12 cellular contexts compared by ENCODE assay signal in the genomic region with DNA sequence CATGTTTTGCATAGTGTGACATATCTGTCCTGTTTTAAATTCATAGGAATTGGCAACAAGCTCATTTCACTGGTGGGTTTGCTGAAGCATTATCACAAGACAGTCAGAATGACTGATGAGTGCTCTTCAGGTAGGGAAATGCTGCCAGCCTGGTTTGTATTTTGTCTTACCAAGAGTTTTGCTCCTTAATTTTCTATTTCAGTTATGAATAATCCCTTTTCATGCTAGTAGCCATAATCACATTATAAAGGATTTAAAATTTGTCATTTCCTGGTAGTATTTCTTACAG.
A peak's percentile ranks its signal among the peaks of the same experiment; 100 is the strongest.
DNase-seq lines count a peak whose midpoint lies in the region; ATAC-seq and TF ChIP-seq lines count a peak whose summit lies in the region.
"Had no signal": no experiment of that assay in that cellular context is flagged by ENCODE, and none has a peak within 500 bp of the region (broad histone marks: within the 10 kb centered on the region; RNA-seq: fewer than 3 reads in every experiment).

No MANE protein-coding gene starts in this region.

- no peak for TF ChIP-seq POLR2A in IMR-90 (IDR thresholded peaks at IDR 0.05; ENCODE audit: low read depth, low read length)

- H3K27ac Mint-ChIP-seq in nephron progenitor cell: peak overlapping the region; percentile 92
- H3K27ac Mint-ChIP-seq: CD14-positive monocyte; CD8-positive, alpha-beta T cell; HFFc6 had no signal

- no peak overlapping the region for H3K27ac ChIP-seq in A673 (ENCODE audit: low read depth, low read length, poor library complexity, severe bottlenecking)
- no peak overlapping the region for H3K27ac ChIP-seq in IMR-90 (ENCODE audit: insufficient read depth, low read length)
- H3K27ac ChIP-seq in SK-N-MC: peak overlapping the region; percentile 78

- H3K9me1 ChIP-seq in IMR-90 (ENCODE audit: insufficient read depth, low read length): peaks cover 11% of the 10 kb centered on the region

- POLR2A ChIA-PET in A673 (lab: Charles Lee; ENCODE audit: low non-redundant PET): no interaction called here
- POLR2A ChIA-PET in IMR-90 (lab: Charles Lee; ENCODE audit: unreplicated experiment): no interaction called here

- H2BK15ac ChIP-seq in IMR-90 (ENCODE audit: low read depth, low read length): no peak overlapping the region

- H3K9me3 Mint-ChIP-seq in nephron progenitor cell: peaks cover 15% of the 10 kb centered on the region

- peak; percentile 59 for DNase-seq in A673 (ENCODE audit: low spot score)
- DNase-seq in IMR-90: no peak
- DNase-seq in SK-N-MC (ENCODE audit: low read depth, low spot score): no peak
- DNase-seq in nephron progenitor cell: no peak
- DNase-seq in GM20000 (ENCODE audit: low spot score): no peak
- no peak for DNase-seq in SHP77 (lab: John Stamatoyannopoulos, UW)
- DNase-seq: CD8-positive, alpha-beta T cell; COR-L47; HCEC 1CT; HFFc6 had no signal

- in situ Hi-C loops in IMR-90 (cut with MboI; ENCODE audit: low sequenced_read_pairs): no loop called here

- H3K14ac ChIP-seq in IMR-90 (replicated peaks; ENCODE audit: low read depth, low read length): no peak overlapping the region

- CTCF ChIA-PET in A673 (lab: Charles Lee) (no interaction called here), IMR-90 (lab: Yijun Ruan, JAX) (no interaction called here)

- no peak overlapping the region for H4K5ac ChIP-seq in IMR-90 (ENCODE audit: low read depth, low read length)

- no peak overlapping the region for H3K56ac ChIP-seq in IMR-90 (ENCODE audit: extremely low read depth, insufficient read depth, low read length)

- H3K36me3 ChIP-seq in A673 (ENCODE audit: insufficient read depth, low read length, poor library complexity, severe bottlenecking): no peaks in the 10 kb centered on the region
- no peaks in the 10 kb centered on the region for H3K36me3 ChIP-seq in IMR-90 (ENCODE audit: control insufficient read depth, insufficient read depth, low read length)
- no peaks in the 10 kb centered on the region for H3K36me3 ChIP-seq in SK-N-MC (ENCODE audit: insufficient read depth, low read length)

- peaks cover 58% of the 10 kb centered on the region for H3K36me3 Mint-ChIP-seq in nephron progenitor cell (ENCODE audit: low read depth)
- H3K36me3 Mint-ChIP-seq: CD14-positive monocyte; CD8-positive, alpha-beta T cell had no signal

- H2BK5ac ChIP-seq in IMR-90 (ENCODE audit: low read depth, low read length, poor library complexity, severe bottlenecking): no peak overlapping the region

- H3K4me3 ChIP-seq in A673 (ENCODE audit: low read depth, low read length, poor library complexity, severe bottlenecking): no peak overlapping the region
- no peak overlapping the region for H3K4me3 ChIP-seq in IMR-90 (ENCODE audit: insufficient read depth, low read depth, low read length)
- H3K4me3 ChIP-seq in SK-N-MC: peak overlapping the region; percentile 26

- H2BK120ac ChIP-seq in IMR-90 (ENCODE audit: low read depth, low read length): no peak overlapping the region

- H2BK20ac ChIP-seq in IMR-90 (ENCODE audit: low read depth, low read length): no peak overlapping the region

- H3K9ac ChIP-seq in IMR-90 (ENCODE audit: low read depth, low read length) (no peak overlapping the region), SK-N-MC (ENCODE audit: insufficient read length) (no peak overlapping the region)

- H3K4me1 Mint-ChIP-seq in nephron progenitor cell: peaks cover 58% of the 10 kb centered on the region
- H3K4me1 Mint-ChIP-seq: CD14-positive monocyte had no signal

- H3K23ac ChIP-seq in IMR-90 (ENCODE audit: low read depth, low read length): no peak overlapping the region

- BruUV-seq in A673 (replicated peaks; lab: Mats Ljungman, UMichigan) (no TSS peak), IMR-90 (replicated peaks; lab: Mats Ljungman, UMichigan) (no TSS peak)

- no peak for TF ChIP-seq CTCF in A673 (conservative IDR thresholded peaks at IDR 0.05; ENCODE audit: low read depth, low read length)
- TF ChIP-seq CTCF in IMR-90 (conservative IDR thresholded peaks at IDR 0.05; ENCODE audit: low read depth, low read length): no peak
- no peak for TF ChIP-seq CTCF in nephron progenitor cell (IDR thresholded peaks at IDR 0.05)
- TF ChIP-seq CTCF in GM20000 (IDR thresholded peaks at IDR 0.05; ENCODE audit: extremely low read depth, missing control alignments): no peak

- peaks cover 23% of the 10 kb centered on the region for H3K4me1 ChIP-seq in A673 (ENCODE audit: insufficient read depth, low read length, poor library complexity, severe bottlenecking)
- H3K4me1 ChIP-seq in IMR-90 (ENCODE audit: control insufficient read depth, insufficient read depth, low read length): peaks cover 14% of the 10 kb centered on the region

- H2AFZ ChIP-seq in IMR-90 (replicated peaks; ENCODE audit: low read length, poor library complexity): no peak overlapping the region

- peaks cover under 1% of the 10 kb centered on the region for H3K27me3 Mint-ChIP-seq in nephron progenitor cell (ENCODE audit: low read depth, poor library complexity)

- intact Hi-C loops in A673 (cut with micrococcal nuclease; ENCODE audit: unreplicated experiment) (no loop called here), IMR-90 (cut with micrococcal nuclease) (no loop called here)

- H4K91ac ChIP-seq in IMR-90 (ENCODE audit: insufficient read depth, low read depth, low read length): no peak overlapping the region

- ATAC-seq in IMR-90 (ENCODE audit: low read depth): no peak
- no peak for ATAC-seq in HG03354 (IDR thresholded peaks at IDR 0.05; ENCODE audit: poor library complexity, severe bottlenecking, unreplicated experiment)
- ATAC-seq: CD8-positive, alpha-beta T cell had no signal

- no peak overlapping the region for H4K8ac ChIP-seq in IMR-90 (ENCODE audit: low read depth in 2 of 2, low read length in 2 of 2)

- dilution Hi-C loops in IMR-90 (cut with HindIII; ENCODE audit: low sequenced_read_pairs, unreplicated experiment): no loop called here

- H3K9me3 ChIP-seq in A673 (ENCODE audit: low read depth, low read length, poor library complexity, severe bottlenecking) (no peaks in the 10 kb centered on the region), IMR-90 (ENCODE audit: control insufficient read depth, insufficient read depth, low read length) (no peaks in the 10 kb centered on the region), SK-N-MC (ENCODE audit: low read depth, low read length) (no peaks in the 10 kb centered on the region)

- 0 out of 4 replicates have a peak, but pooled peaks cover 0 to 4% of the 10 kb centered on the region in 2 experiments for H3K79me1 ChIP-seq in IMR-90 (ENCODE audit: low read depth in 1 of 2, low read length in 2 of 2)

- H3K27me3 ChIP-seq in A673 (replicated peaks; ENCODE audit: insufficient read depth, low read depth, low read length, poor library complexity) (no peaks in the 10 kb centered on the region), IMR-90 (ENCODE audit: control insufficient read depth, insufficient read depth, low read length) (no peaks in the 10 kb centered on the region)

- peak overlapping the region; percentile 10; the same call in 1 of the 2 replicates for H2AK5ac ChIP-seq in IMR-90 (ENCODE audit: low read depth, low read length)

- H3K4me3 Mint-ChIP-seq in nephron progenitor cell: no peak overlapping the region
- H3K4me3 Mint-ChIP-seq: CD14-positive monocyte; CD8-positive, alpha-beta T cell; HFFc6 had no signal

- no peak overlapping the region for H3K4me2 ChIP-seq in IMR-90 (ENCODE audit: low read depth, low read length)

- TF ChIP-seq RAD21 in IMR-90 (IDR thresholded peaks at IDR 0.05; ENCODE audit: low read length): no peak

- H2AK9ac ChIP-seq in IMR-90 (replicated peaks; ENCODE audit: low read depth, low read length, poor library complexity): no peak overlapping the region

- no peaks in the 10 kb centered on the region for H4K20me1 ChIP-seq in IMR-90 (ENCODE audit: insufficient read depth, low read length)

- peak overlapping the region; percentile 19; the same call in 1 of the 2 replicates for H3K4ac ChIP-seq in IMR-90 (ENCODE audit: low read depth, low read length)

- H3K18ac ChIP-seq in IMR-90 (ENCODE audit: low read depth, low read length): no peak overlapping the region

TF ChIP-seq in IMR-90, 13 proteins besides CTCF, POLR2A, EP300 and RAD21:
- TF ChIP-seq MAZ (IDR thresholded peaks at IDR 0.05; ENCODE audit: borderline replicate concordance, low read depth, low read length) (no peak), MXI1 (IDR thresholded peaks at IDR 0.05; ENCODE audit: borderline replicate concordance, low read depth, low read length) (no peak), NFE2L2 (IDR thresholded peaks at IDR 0.05; ENCODE audit: low read depth, low read length) (no peak), CEBPB (IDR thresholded peaks at IDR 0.05; ENCODE audit: low read depth, low read length) (no peak), BHLHE40 (IDR thresholded peaks at IDR 0.05; ENCODE audit: low read depth, low read length) (no peak), FOS (IDR thresholded peaks at IDR 0.05; ENCODE audit: low read depth, low read length) (no peak), RCOR1 (IDR thresholded peaks at IDR 0.05; ENCODE audit: insufficient replicate concordance, low read length) (no peak), USF2 (IDR thresholded peaks at IDR 0.05; ENCODE audit: low read depth, low read length) (no peak), MAFK (IDR thresholded peaks at IDR 0.05; ENCODE audit: low read depth, low read length) (no peak), RFX5 (IDR thresholded peaks at IDR 0.05; ENCODE audit: low read depth, low read length) (no peak), SMC3 (IDR thresholded peaks at IDR 0.05; ENCODE audit: low read depth, low read length) (no peak), CHD1 (IDR thresholded peaks at IDR 0.05; ENCODE audit: low read depth, low read length) (no peak)
- TF ChIP-seq, protein P1, sequence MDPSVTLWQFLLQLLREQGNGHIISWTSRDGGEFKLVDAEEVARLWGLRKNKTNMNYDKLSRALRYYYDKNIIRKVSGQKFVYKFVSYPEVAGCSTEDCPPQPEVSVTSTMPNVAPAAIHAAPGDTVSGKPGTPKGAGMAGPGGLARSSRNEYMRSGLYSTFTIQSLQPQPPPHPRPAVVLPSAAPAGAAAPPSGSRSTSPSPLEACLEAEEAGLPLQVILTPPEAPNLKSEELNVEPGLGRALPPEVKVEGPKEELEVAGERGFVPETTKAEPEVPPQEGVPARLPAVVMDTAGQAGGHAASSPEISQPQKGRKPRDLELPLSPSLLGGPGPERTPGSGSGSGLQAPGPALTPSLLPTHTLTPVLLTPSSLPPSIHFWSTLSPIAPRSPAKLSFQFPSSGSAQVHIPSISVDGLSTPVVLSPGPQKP (IDR thresholded peaks at IDR 0.05; ENCODE audit: borderline replicate concordance, low read depth, low read length): no peak
